In genomic region chr12:46557539-46558373, GRCh38 we compare ENCODE assay signal across 1 cellular context.
TF ChIP-seq lines count a peak whose summit lies in the region.

No MANE protein-coding gene starts in this region.

TF ChIP-seq in K562, 482 proteins besides CTCF, POLR2A, EP300 and RAD21 (continued from another document and continues in another):
- no peak for TF ChIP-seq YBX1 (IDR thresholded peaks at IDR 0.05)
- TF ChIP-seq DIDO1 (tag; IDR thresholded peaks at IDR 0.05; ENCODE audit: low read depth): peak; percentile 67
- no peak for TF ChIP-seq ZFP30 (CRISPR knock-in tag; IDR thresholded peaks at IDR 0.05; ENCODE audit: borderline replicate concordance)
- TF ChIP-seq HMG20A (CRISPR knock-in tag; conservative IDR thresholded peaks at IDR 0.05): no peak
- TF ChIP-seq CBX5 (IDR thresholded peaks at IDR 0.05; ENCODE audit: borderline replicate concordance, low read depth): no peak
- TF ChIP-seq CEBPG (CRISPR knock-in tag; IDR thresholded peaks at IDR 0.05): peak; percentile 96
- peak; percentile 99 to 100 for TF ChIP-seq CEBPG (tag; conservative IDR thresholded peaks at IDR 0.05 in 1 of 2, IDR thresholded peaks at IDR 0.05 in 1 of 2)
- TF ChIP-seq AFF4 (CRISPR knock-in tag; IDR thresholded peaks at IDR 0.05): no peak
- TF ChIP-seq MXD1 (CRISPR knock-in tag; IDR thresholded peaks at IDR 0.05; ENCODE audit: borderline replicate concordance, poor library complexity, severe bottlenecking): no peak
- TF ChIP-seq NR0B1 (IDR thresholded peaks at IDR 0.05; ENCODE audit: partially characterized antibody): no peak
- no peak for TF ChIP-seq NRF1 (conservative IDR thresholded peaks at IDR 0.05 in 1 of 2, IDR thresholded peaks at IDR 0.05 in 1 of 2)
- TF ChIP-seq ADNP (tag; IDR thresholded peaks at IDR 0.05): no peak; the same call in 1 of the 2 replicates
- no peak for TF ChIP-seq ZNF644 (tag; IDR thresholded peaks at IDR 0.05; ENCODE audit: low read depth)
- TF ChIP-seq PHB2 (IDR thresholded peaks at IDR 0.05; ENCODE audit: low read depth): no peak
- TF ChIP-seq ID3 (CRISPR knock-in tag; IDR thresholded peaks at IDR 0.05): no peak
- TF ChIP-seq ID3 (tag; IDR thresholded peaks at IDR 0.05): 0 out of 2 replicates have a peak, but pooled peaks have one; percentile 20
- TF ChIP-seq TAF15 (IDR thresholded peaks at IDR 0.05; ENCODE audit: low read depth, low read length): no peak
- no peak for TF ChIP-seq ZNF717 (CRISPR knock-in tag; IDR thresholded peaks at IDR 0.05)
- no peak for TF ChIP-seq PRMT5 (CRISPR knock-in tag; IDR thresholded peaks at IDR 0.05)
- no peak for TF ChIP-seq CREB3 (tag; conservative IDR thresholded peaks at IDR 0.05; ENCODE audit: low read depth)
- TF ChIP-seq ZBTB5 (IDR thresholded peaks at IDR 0.05): no peak
- peak; percentile 63 to 65 for TF ChIP-seq AFF1 (IDR thresholded peaks at IDR 0.05; ENCODE audit: low read depth in 1 of 2, partially characterized antibody in 2 of 2)
- TF ChIP-seq POLR2AphosphoS5 (IDR thresholded peaks at IDR 0.05; ENCODE audit: control insufficient read depth, insufficient read depth, low read depth, low read length): no peak
- peak; percentile 72 for TF ChIP-seq DDX20 (tag; IDR thresholded peaks at IDR 0.05; ENCODE audit: low read depth)
- no peak for TF ChIP-seq COPS2 (conservative IDR thresholded peaks at IDR 0.05)
- no peak for TF ChIP-seq RBM39 (optimal IDR thresholded peaks at IDR 0.05; ENCODE audit: low read depth, low read length)
- no peak for TF ChIP-seq NR1H2 (CRISPR knock-in tag; IDR thresholded peaks at IDR 0.05)
- no peak for TF ChIP-seq ZSCAN29 (IDR thresholded peaks at IDR 0.05)
- no peak for TF ChIP-seq NEUROD1 (IDR thresholded peaks at IDR 0.05; ENCODE audit: borderline replicate concordance, low read depth, low read length, partially characterized antibody)
- peak in 1 of 2 experiments; percentile 57; a peak in 1 of 4 replicates for TF ChIP-seq ZNF318 (IDR thresholded peaks at IDR 0.05; ENCODE audit: borderline replicate concordance in 1 of 2, low read depth in 1 of 2)
- TF ChIP-seq MAFF (IDR thresholded peaks at IDR 0.05; ENCODE audit: low read length): no peak
- no peak for TF ChIP-seq PURB (CRISPR knock-in tag; IDR thresholded peaks at IDR 0.05; ENCODE audit: low read depth)
- TF ChIP-seq PKNOX1 (IDR thresholded peaks at IDR 0.05): peak; percentile 72
- TF ChIP-seq ZNF347 (CRISPR knock-in tag; IDR thresholded peaks at IDR 0.05; ENCODE audit: low read depth): no peak
- TF ChIP-seq ZNF785 (CRISPR knock-in tag; IDR thresholded peaks at IDR 0.05): no peak
- TF ChIP-seq ZNF57 (CRISPR knock-in tag; IDR thresholded peaks at IDR 0.05): no peak
- TF ChIP-seq MEF2D (tag; conservative IDR thresholded peaks at IDR 0.05; ENCODE audit: low read depth): peak; percentile 87
